ENCODE assay signal across 13 cellular contexts in genomic region chr7:28330384-28331070, GRCh38.
A peak's percentile ranks its signal among the peaks of the same experiment; 100 is the strongest.
DNase-seq lines count a peak whose midpoint lies in the region; ATAC-seq and TF ChIP-seq lines count a peak whose summit lies in the region.
"Had no signal": no experiment of that assay in that cellular context is flagged by ENCODE, and none has a peak within 500 bp of the region (broad histone marks: within the 10 kb centered on the region; RNA-seq: fewer than 3 reads in every experiment).

No MANE protein-coding gene starts in this region.

- no peaks in the 10 kb centered on the region for H3K79me2 ChIP-seq in MM.1S (ENCODE audit: low read length)

- H3K9me3 Mint-ChIP-seq in activated naive CD4-positive, alpha-beta T cell treated with anti-CD3 and anti-CD28 coated beads, Interleukin-2, amount 10 ng/mL, durations not matched to agents 7 days and 5 days: peaks cover 2% of the 10 kb centered on the region
- peaks cover 3% of the 10 kb centered on the region for H3K9me3 Mint-ChIP-seq in stimulated activated effector memory CD8-positive, alpha-beta T cell treated with anti-CD3 and anti-CD28 coated beads, Interleukin-12 subunit alpha, Interleukin-12 subunit beta, amount 100 ng/mL, for 72 hours

- TF ChIP-seq EP300 in suprapubic skin (IDR thresholded peaks at IDR 0.05): no peak

- H3K9me3 ChIP-seq in MM.1S (replicated peaks; ENCODE audit: insufficient read depth, low read length) (no peaks in the 10 kb centered on the region), suprapubic skin (no peaks in the 10 kb centered on the region)
- H3K9me3 ChIP-seq: BE2C had no signal

- ATAC-seq in stimulated activated effector memory CD8-positive, alpha-beta T cell treated with anti-CD3 and anti-CD28 coated beads, Interleukin-12 subunit alpha, Interleukin-12 subunit beta, amount 100 ng/mL, for 72 hours: peak; percentile 72
- ATAC-seq in GM18519 (IDR thresholded peaks at IDR 0.05; ENCODE audit: low FRiP score, unreplicated experiment): no peak
- ATAC-seq: WTC11 had no signal

- no peak for TF ChIP-seq POLR2A in suprapubic skin (IDR thresholded peaks at IDR 0.05)

- H3F3A ChIP-seq in MM.1S (ENCODE audit: insufficient read depth, low read length): peaks cover 23% of the 10 kb centered on the region

- CTCF ChIA-PET in activated naive CD4-positive, alpha-beta T cell treated with anti-CD3 and anti-CD28 coated beads, Interleukin-2, amount 10 ng/mL, durations not matched to agents 7 days and 5 days (lab: Charles Lee): interaction anchor here (1.0 to 1.9 kb wide), 2 partner anchors 32 to 34 kb away, joined by 7 to 8 read pairs; no protein-coding TSS in a partner anchor

- no peaks in the 10 kb centered on the region for H4K20me1 ChIP-seq in MM.1S (ENCODE audit: insufficient read depth, low read length)

- peak overlapping the region; percentile 6; the same call in 1 of the 2 replicates for H3K4me3 ChIP-seq in MM.1S (ENCODE audit: low read length)
- no peak overlapping the region for H3K4me3 ChIP-seq in choroid plexus epithelial cell (ENCODE audit: low read depth, low read length)
- H3K4me3 ChIP-seq in suprapubic skin: no peak overlapping the region

- H3K27me3 ChIP-seq in MM.1S (replicated peaks; ENCODE audit: insufficient read depth, low read length): peaks cover 32% of the 10 kb centered on the region
- no peaks in the 10 kb centered on the region for H3K27me3 ChIP-seq in suprapubic skin
- H3K27me3 ChIP-seq: BE2C had no signal

- no peaks in the 10 kb centered on the region for H3K36me3 ChIP-seq in MM.1S (replicated peaks; ENCODE audit: insufficient read depth, low read length)
- no peaks in the 10 kb centered on the region for H3K36me3 ChIP-seq in suprapubic skin
- H3K36me3 ChIP-seq: BE2C had no signal

- H3K27ac ChIP-seq in MM.1S (ENCODE audit: low read length): no peak overlapping the region
- H3K27ac ChIP-seq in substantia nigra (ENCODE audit: low read depth, low read length, poor library complexity, severe bottlenecking): no peak overlapping the region
- H3K27ac ChIP-seq in suprapubic skin: no peak overlapping the region

- DNase-seq in activated naive CD4-positive, alpha-beta T cell treated with anti-CD3 and anti-CD28 coated beads, Interleukin-2, amount 10 ng/mL, durations not matched to agents 7 days and 5 days: no peak
- no peak for DNase-seq in activated naive CD4-positive, alpha-beta T cell treated with Interleukin-2 at 50 U/mL for 16 hours
- DNase-seq in MM.1S: peak; percentile 45
- DNase-seq in choroid plexus epithelial cell (ENCODE audit: low read depth): peak; percentile 25
- DNase-seq in stimulated activated effector memory CD8-positive, alpha-beta T cell treated with anti-CD3 and anti-CD28 coated beads, Interleukin-12 subunit alpha, Interleukin-12 subunit beta, amount 100 ng/mL, for 72 hours (ENCODE audit: low spot score in 2 of 2): no peak
- DNase-seq in substantia nigra (lab: John Stamatoyannopoulos, UW): no peak
- DNase-seq in suprapubic skin (ENCODE audit: low spot score in 2 of 2): no peak
- DNase-seq: BE2C, foreskin melanocyte, NCI-H1930 had no signal

- H3K36me3 Mint-ChIP-seq in activated naive CD4-positive, alpha-beta T cell treated with anti-CD3 and anti-CD28 coated beads, Interleukin-2, amount 10 ng/mL, durations not matched to agents 7 days and 5 days: peaks cover 1% of the 10 kb centered on the region
- no peaks in the 10 kb centered on the region for H3K36me3 Mint-ChIP-seq in stimulated activated effector memory CD8-positive, alpha-beta T cell treated with anti-CD3 and anti-CD28 coated beads, Interleukin-12 subunit alpha, Interleukin-12 subunit beta, amount 100 ng/mL, for 72 hours
- H3K36me3 Mint-ChIP-seq: WTC11 had no signal

- peak overlapping the region; percentile 86 for H3K27ac Mint-ChIP-seq in activated naive CD4-positive, alpha-beta T cell treated with anti-CD3 and anti-CD28 coated beads, Interleukin-2, amount 10 ng/mL, durations not matched to agents 7 days and 5 days
- H3K27ac Mint-ChIP-seq in stimulated activated effector memory CD8-positive, alpha-beta T cell treated with anti-CD3 and anti-CD28 coated beads, Interleukin-12 subunit alpha, Interleukin-12 subunit beta, amount 100 ng/mL, for 72 hours: no peak overlapping the region
- H3K27ac Mint-ChIP-seq: dendritic cell treated with granulocyte-macrophage colony-stimulating factor and Interleukin-4, amounts not matched to agents 40 ng/mL and 50 ng/mL, for 4 days; WTC11 had no signal

- H3K4me2 ChIP-seq in MM.1S (ENCODE audit: low read depth, low read length): peak overlapping the region; percentile 53

- H3K4me3 Mint-ChIP-seq in activated naive CD4-positive, alpha-beta T cell treated with anti-CD3 and anti-CD28 coated beads, Interleukin-2, amount 10 ng/mL, durations not matched to agents 7 days and 5 days: peak overlapping the region; percentile 56
- H3K4me3 Mint-ChIP-seq in stimulated activated effector memory CD8-positive, alpha-beta T cell treated with anti-CD3 and anti-CD28 coated beads, Interleukin-12 subunit alpha, Interleukin-12 subunit beta, amount 100 ng/mL, for 72 hours: peak overlapping the region; percentile 7
- H3K4me3 Mint-ChIP-seq: dendritic cell treated with granulocyte-macrophage colony-stimulating factor and Interleukin-4, amounts not matched to agents 40 ng/mL and 50 ng/mL, for 4 days; WTC11 had no signal

- TF ChIP-seq CTCF in MM.1S (IDR thresholded peaks at IDR 0.05; ENCODE audit: low read length) (no peak), choroid plexus epithelial cell (conservative IDR thresholded peaks at IDR 0.05; ENCODE audit: low read depth, low read length) (no peak), suprapubic skin (IDR thresholded peaks at IDR 0.05) (no peak)

- H3K9ac ChIP-seq in MM.1S (ENCODE audit: low read length): no peak overlapping the region

- no peaks in the 10 kb centered on the region for H3K27me3 Mint-ChIP-seq in activated naive CD4-positive, alpha-beta T cell treated with anti-CD3 and anti-CD28 coated beads, Interleukin-2, amount 10 ng/mL, durations not matched to agents 7 days and 5 days

- H3K9me2 ChIP-seq in MM.1S (replicated peaks; ENCODE audit: insufficient read depth, low read length): no peaks in the 10 kb centered on the region

- H2AFZ ChIP-seq in MM.1S (ENCODE audit: low read length): no peak overlapping the region

- 40% methylated on average over 4 of the region's 4 CpGs for WGBS in suprapubic skin

- H3K4me1 ChIP-seq in MM.1S (ENCODE audit: low read length) (peaks cover 19% of the 10 kb centered on the region), suprapubic skin (peaks cover 6% of the 10 kb centered on the region)
- H3K4me1 ChIP-seq: BE2C had no signal

- H3K4me1 Mint-ChIP-seq in activated naive CD4-positive, alpha-beta T cell treated with anti-CD3 and anti-CD28 coated beads, Interleukin-2, amount 10 ng/mL, durations not matched to agents 7 days and 5 days: peaks cover 38% of the 10 kb centered on the region
- H3K4me1 Mint-ChIP-seq in stimulated activated effector memory CD8-positive, alpha-beta T cell treated with anti-CD3 and anti-CD28 coated beads, Interleukin-12 subunit alpha, Interleukin-12 subunit beta, amount 100 ng/mL, for 72 hours: peaks cover 10% of the 10 kb centered on the region

Comparison
In these comparisons a context has a peak if more than half of its experiments do, and no peak if none do; other contexts are left out.
1. DNase-seq: peak in MM.1S (single experiment) and choroid plexus epithelial cell (single experiment); none in activated naive CD4-positive, alpha-beta T cell treated with anti-CD3 and anti-CD28 coated beads, Interleukin-2, amount 10 ng/mL, durations not matched to agents 7 days and 5 days (single experiment), activated naive CD4-positive, alpha-beta T cell treated with Interleukin-2 at 50 U/mL for 16 hours (single experiment), stimulated activated effector memory CD8-positive, alpha-beta T cell treated with anti-CD3 and anti-CD28 coated beads, Interleukin-12 subunit alpha, Interleukin-12 subunit beta, amount 100 ng/mL, for 72 hours (0 of 2), substantia nigra (0 of 49) and suprapubic skin (0 of 2).